1 cellular context compared by ENCODE assay signal in the genomic region with DNA sequence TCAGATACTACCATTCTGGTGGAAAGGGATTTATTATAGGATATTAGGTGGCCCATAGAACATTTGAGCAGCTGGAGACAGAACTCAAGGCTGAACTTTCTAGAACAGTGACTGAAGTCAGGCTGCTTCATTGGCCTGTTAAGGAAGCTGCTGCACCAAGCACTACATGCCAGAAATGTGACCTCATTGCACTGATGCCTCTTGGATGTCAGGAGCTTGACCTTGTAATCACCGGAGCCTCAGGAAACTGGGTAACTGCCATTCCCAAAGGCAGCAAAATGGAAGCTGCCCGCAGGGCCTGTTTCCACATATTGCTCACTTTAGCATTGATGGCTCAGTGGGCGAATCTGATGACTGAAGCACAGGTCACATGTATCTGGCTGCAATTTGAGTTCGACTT.
A peak's percentile ranks its signal among the peaks of the same experiment; 100 is the strongest.
TF ChIP-seq lines count a peak whose summit lies in the region.

No MANE protein-coding gene starts in this region.

TF ChIP-seq in SK-N-SH, 30 proteins besides CTCF, POLR2A, EP300 and RAD21 (continued from another document):
- TF ChIP-seq PBX3 (IDR thresholded peaks at IDR 0.05): 0 out of 2 replicates have a peak, but pooled peaks have one; percentile 22
TF ChIP-seq in SK-N-SH: peak in this region for 4.
